Comparison of ENCODE assay signal across 1 cellular context in genomic region chr1:44724408-44725308, GRCh38.
TF ChIP-seq lines count a peak whose summit lies in the region.

No MANE protein-coding gene starts in this region.

TF ChIP-seq in H1, 55 proteins besides CTCF, POLR2A, EP300 and RAD21:
- TF ChIP-seq MAFK (IDR thresholded peaks at IDR 0.05; ENCODE audit: low read depth, low read length) (no peak), ASH2L (IDR thresholded peaks at IDR 0.05; ENCODE audit: low read length) (no peak), RXRA (IDR thresholded peaks at IDR 0.05; ENCODE audit: insufficient read depth, low read depth, low read length) (no peak), CHD1 (IDR thresholded peaks at IDR 0.05; ENCODE audit: low read depth, low read length) (no peak), TBP (IDR thresholded peaks at IDR 0.05; ENCODE audit: low read depth, low read length) (no peak), E2F6 (IDR thresholded peaks at IDR 0.05) (no peak), SRF (IDR thresholded peaks at IDR 0.05; ENCODE audit: low read depth, low read length) (no peak)
TF ChIP-seq in H1: peak in this region for 0.
